In genomic region chr2:58651930-58652329, GRCh38 we compare ENCODE assay signal across 16 cellular contexts.
DNase-seq lines count a peak whose midpoint lies in the region; ATAC-seq, FAIRE-seq and TF ChIP-seq lines count a peak whose summit lies in the region.
"Had no signal": no experiment of that assay in that cellular context is flagged by ENCODE, and none has a peak within 500 bp of the region (broad histone marks: within the 10 kb centered on the region; RNA-seq: fewer than 3 reads in every experiment).

No MANE protein-coding gene starts in this region.

- TF ChIP-seq RAD21 in K562 (CRISPR knock-in tag; conservative IDR thresholded peaks at IDR 0.05 in 1 of 2, IDR thresholded peaks at IDR 0.05 in 1 of 2), result no peak

- no TSS peak for BruUV-seq in K562 (replicated peaks; lab: Mats Ljungman, UMichigan)

- 23% methylated on average over 5 of the region's 5 CpGs for WGBS in K562 (ENCODE audit: insufficient coverage, low coverage, missing lambda C conversion rate)

- intact Hi-C loops in K562 (cut with micrococcal nuclease), result no loop called here

- no peak for TF ChIP-seq EP300 in K562 (IDR thresholded peaks at IDR 0.05; ENCODE audit: low read length)

- peak; percentile 73 for ATAC-seq in K562

- FAIRE-seq in K562 (lab: Jason Lieb, UNC) (peak; percentile 19), keratinocyte (lab: Jason Lieb, UNC) (peak; percentile 20)
- FAIRE-seq: GM12891 had no signal

- H3K27ac ChIP-seq in K562 (ENCODE audit: extremely low read depth, low read depth, low read length) (no peak overlapping the region), keratinocyte (ENCODE audit: control insufficient read depth, insufficient read depth, low read length) (no peak overlapping the region)
- H3K27ac ChIP-seq: BLaER1 treated with 17β-estradiol and CSF1 and Interleukin-3, amounts not matched to agents 10 nM and 100 nM; HL-60 had no signal

- no peaks in the 10 kb centered on the region for H3K36me3 ChIP-seq in Loucy (ENCODE audit: insufficient read depth, low read length)
- no peaks in the 10 kb centered on the region for H3K36me3 ChIP-seq in K562 (ENCODE audit: control insufficient read depth, insufficient read depth, low read length)
- no peaks in the 10 kb centered on the region for H3K36me3 ChIP-seq in keratinocyte (ENCODE audit: control insufficient read depth in 2 of 2, extremely low read depth in 1 of 2, insufficient read depth in 2 of 2, low read length in 2 of 2)
- H3K36me3 ChIP-seq: BLaER1 treated with 17β-estradiol and CSF1 and Interleukin-3, amounts not matched to agents 10 nM and 100 nM had no signal

- no peaks in the 10 kb centered on the region for H3F3A ChIP-seq in Loucy (ENCODE audit: low read depth)

- peaks cover 14% of the 10 kb centered on the region for H3K4me1 ChIP-seq in Loucy (ENCODE audit: insufficient read depth, low read length, poor library complexity, severe bottlenecking)
- H3K4me1 ChIP-seq in K562 (replicated peaks in 1 of 2; ENCODE audit: control insufficient read depth in 2 of 2, insufficient read depth in 2 of 2, low read length in 2 of 2), result no peaks in the 10 kb centered on the region; a peak in 1 of 5 replicates
- H3K4me1 ChIP-seq in keratinocyte (ENCODE audit: control insufficient read depth, extremely low read depth, insufficient read depth, low read length), result no peaks in the 10 kb centered on the region
- H3K4me1 ChIP-seq: BLaER1 treated with 17β-estradiol and CSF1 and Interleukin-3, amounts not matched to agents 10 nM and 100 nM had no signal

- H3K4me2 ChIP-seq in Loucy (ENCODE audit: low read depth, low read length, poor library complexity, severe bottlenecking), result no peak overlapping the region
- H3K4me2 ChIP-seq in K562 (ENCODE audit: insufficient read depth, low read length), result no peak overlapping the region
- no peak overlapping the region for H3K4me2 ChIP-seq in keratinocyte (ENCODE audit: control insufficient read depth, extremely low read depth, insufficient read depth, low read depth, low read length)
- H3K4me2 ChIP-seq: BLaER1 treated with 17β-estradiol and CSF1 and Interleukin-3, amounts not matched to agents 10 nM and 100 nM had no signal

- no peaks in the 10 kb centered on the region for H3K9me2 ChIP-seq in Loucy (replicated peaks; ENCODE audit: low read depth, low read length)

- no peak overlapping the region for H3K9ac ChIP-seq in Loucy (ENCODE audit: low read depth, low read length, poor library complexity, severe bottlenecking)
- H3K9ac ChIP-seq in K562 (ENCODE audit: insufficient read depth in 1 of 2, low read depth in 2 of 2, low read length in 2 of 2), result no peak overlapping the region
- H3K9ac ChIP-seq in keratinocyte (ENCODE audit: control insufficient read depth, extremely low read depth, insufficient read depth, low read length), result no peak overlapping the region
- H3K9ac ChIP-seq: BLaER1 treated with 17β-estradiol and CSF1 and Interleukin-3, amounts not matched to agents 10 nM and 100 nM had no signal

- H3K79me2 ChIP-seq in Loucy (ENCODE audit: insufficient read depth, low read length) (no peaks in the 10 kb centered on the region), K562 (ENCODE audit: control insufficient read depth, insufficient read depth, low read length) (no peaks in the 10 kb centered on the region), keratinocyte (ENCODE audit: control insufficient read depth, insufficient read depth, low read length) (no peaks in the 10 kb centered on the region)

- H3K9me3 ChIP-seq in Loucy (ENCODE audit: insufficient read depth, low read depth, low read length) (no peaks in the 10 kb centered on the region), K562 (replicated peaks; ENCODE audit: control insufficient read depth, insufficient read depth, low read depth, low read length) (no peaks in the 10 kb centered on the region), keratinocyte (ENCODE audit: control insufficient read depth, low read depth, low read length) (no peaks in the 10 kb centered on the region)
- H3K9me3 ChIP-seq: BLaER1 treated with 17β-estradiol and CSF1 and Interleukin-3, amounts not matched to agents 10 nM and 100 nM had no signal

- no peaks in the 10 kb centered on the region for H3K9me1 ChIP-seq in K562 (ENCODE audit: control insufficient read depth, insufficient read depth, low read length)
- H3K9me1 ChIP-seq in keratinocyte (ENCODE audit: control insufficient read depth, extremely low read depth, insufficient read depth, low read length), result no peaks in the 10 kb centered on the region

- no peak for TF ChIP-seq CTCF in Loucy (conservative IDR thresholded peaks at IDR 0.05; ENCODE audit: low read length)
- no peak for TF ChIP-seq CTCF in K562 (IDR thresholded peaks at IDR 0.05 in 2 of 3, conservative IDR thresholded peaks at IDR 0.05 in 1 of 3; ENCODE audit: insufficient read depth in 2 of 3, low read depth in 1 of 3, low read length in 3 of 3)
- TF ChIP-seq CTCF in keratinocyte (optimal IDR thresholded peaks at IDR 0.05 in 1 of 3, IDR thresholded peaks at IDR 0.05 in 1 of 3, conservative IDR thresholded peaks at IDR 0.05 in 1 of 3; ENCODE audit: extremely low read depth in 1 of 3, insufficient read depth in 2 of 3, low read length in 3 of 3), result no peak

- H4K20me1 ChIP-seq in Loucy (ENCODE audit: insufficient read depth, low read length, poor library complexity, severe bottlenecking) (no peaks in the 10 kb centered on the region), K562 (replicated peaks; ENCODE audit: control insufficient read depth, insufficient read depth, low read length) (no peaks in the 10 kb centered on the region), keratinocyte (ENCODE audit: control insufficient read depth, extremely low read depth, insufficient read depth, low read length) (no peaks in the 10 kb centered on the region)
- H4K20me1 ChIP-seq: BLaER1 treated with 17β-estradiol and CSF1 and Interleukin-3, amounts not matched to agents 10 nM and 100 nM had no signal

- H2AFZ ChIP-seq in Loucy (ENCODE audit: low read length) (0 out of 2 replicates have a peak overlapping the region, but pooled peaks have one; percentile 8), K562 (ENCODE audit: low read depth, low read length) (peak overlapping the region; percentile 52), keratinocyte (ENCODE audit: control insufficient read depth, low read length) (no peak overlapping the region)

- CTCF ChIA-PET in K562 (lab: Yijun Ruan, JAX; ENCODE audit: low intra/inter-chr PET ratio), result no interaction called here

- peak; percentile 4 for DNase-seq in ELF-1 (ENCODE audit: low read depth, low spot score)
- DNase-seq in K562 (ENCODE audit: extremely low read depth in 1 of 4, low spot score in 3 of 4), result peak in 1 of 4 experiments; percentile 18
- DNase-seq in keratinocyte (ENCODE audit: low read depth, low spot score), result no peak
- no peak for DNase-seq in activated CD4-positive, alpha-beta T cell treated with anti-CD3 and anti-CD28 coated beads for 48 hours
- no peak for DNase-seq in retina
- DNase-seq in erythroblast (lab: John Stamatoyannopoulos, UW), result no peak
- no peak for DNase-seq in nucleus accumbens (lab: John Stamatoyannopoulos, UW)
- DNase-seq: ACHN; CD4-positive, CD25-positive, alpha-beta regulatory T cell; GOT3; HCEC 1CT; HFFc6 had no signal

- H3K4me3 ChIP-seq in Loucy (ENCODE audit: low read length, poor library complexity, severe bottlenecking), result no peak overlapping the region
- H3K4me3 ChIP-seq in K562, result no peak overlapping the region
- H3K4me3 ChIP-seq in keratinocyte (ENCODE audit: control insufficient read depth in 2 of 3, extremely low read depth in 1 of 3, insufficient read depth in 2 of 3, low read depth in 1 of 3, low read length in 3 of 3), result no peak overlapping the region
- H3K4me3 ChIP-seq: BLaER1 treated with 17β-estradiol and CSF1 and Interleukin-3, amounts not matched to agents 10 nM and 100 nM had no signal

- TF ChIP-seq POLR2A in K562 (conservative IDR thresholded peaks at IDR 0.05) (no peak), erythroblast (IDR thresholded peaks at IDR 0.05; ENCODE audit: low read length) (no peak)

- POLR2A ChIA-PET in K562 (lab: Yijun Ruan, JAX), result interaction anchor here (1.3 kb wide), 1 partner anchor 12 kb away, joined by 3 read pairs; no protein-coding TSS in a partner anchor

- H3K27me3 ChIP-seq in Loucy (ENCODE audit: insufficient read depth, low read length, poor library complexity, severe bottlenecking) (no peaks in the 10 kb centered on the region), K562 (ENCODE audit: control insufficient read depth in 2 of 2, insufficient read depth in 2 of 2, low read length in 2 of 2) (no peaks in the 10 kb centered on the region), keratinocyte (ENCODE audit: control insufficient read depth, extremely low read depth, insufficient read depth, low read length) (no peaks in the 10 kb centered on the region)
- H3K27me3 ChIP-seq: BLaER1 treated with 17β-estradiol and CSF1 and Interleukin-3, amounts not matched to agents 10 nM and 100 nM had no signal

- dilution Hi-C loops in keratinocyte (cut with MboI; ENCODE audit: extremely low pct_ligation_motif_present, low sequenced_read_pairs), result no loop called here

- in situ Hi-C loops in K562 (cut with MboI), result no loop called here

TF ChIP-seq in K562, 482 proteins besides CTCF, POLR2A, EP300 and RAD21:
- TF ChIP-seq, protein P1, sequence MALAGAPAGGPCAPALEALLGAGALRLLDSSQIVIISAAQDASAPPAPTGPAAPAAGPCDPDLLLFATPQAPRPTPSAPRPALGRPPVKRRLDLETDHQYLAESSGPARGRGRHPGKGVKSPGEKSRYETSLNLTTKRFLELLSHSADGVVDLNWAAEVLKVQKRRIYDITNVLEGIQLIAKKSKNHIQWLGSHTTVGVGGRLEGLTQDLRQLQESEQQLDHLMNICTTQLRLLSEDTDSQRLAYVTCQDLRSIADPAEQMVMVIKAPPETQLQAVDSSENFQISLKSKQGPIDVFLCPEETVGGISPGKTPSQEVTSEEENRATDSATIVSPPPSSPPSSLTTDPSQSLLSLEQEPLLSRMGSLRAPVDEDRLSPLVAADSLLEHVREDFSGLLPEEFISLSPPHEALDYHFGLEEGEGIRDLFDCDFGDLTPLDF (CRISPR knock-in tag; IDR thresholded peaks at IDR 0.05), result no peak
- TF ChIP-seq HMBOX1 (IDR thresholded peaks at IDR 0.05) (peak; percentile 50), SMAD1 (IDR thresholded peaks at IDR 0.05; ENCODE audit: low read depth, low read length, partially characterized antibody) (no peak), MAFG (tag; conservative IDR thresholded peaks at IDR 0.05) (0 out of 2 replicates have a peak, but pooled peaks have one; percentile 29), SREBF1 (IDR thresholded peaks at IDR 0.05; ENCODE audit: borderline replicate concordance, low read depth, low read length) (no peak), NFE2 (IDR thresholded peaks at IDR 0.05; ENCODE audit: low read depth) (peak; percentile 55; the same call in 1 of the 2 replicates)
